Comparison of ENCODE assay signal across 8 cellular contexts in genomic region chr19:2273356-2274184, GRCh38. TPM values are rescaled to one million over a fixed set of nuclear protein-coding genes. Genes with fewer than 3 reads are reported as not detected.
DNase-seq lines count a peak whose midpoint lies in the region; ATAC-seq, FAIRE-seq and TF ChIP-seq lines count a peak whose summit lies in the region.

No MANE protein-coding gene starts in this region.

- no peak for FAIRE-seq in A549 (lab: Jason Lieb, UNC)

- intact Hi-C loops in ascending aorta (cut with DNase I): loop anchor here (1.0 kb wide), 2 partner anchors 37 to 117 kb away; partner anchors contain the start of genes PLEKHJ1 and SF3A2
- intact Hi-C loops in gastrocnemius medialis (cut with DNase I; ENCODE audit: low total_unique reads): loop anchor here (1.0 to 5.0 kb wide), 4 partner anchors 37 to 119 kb away; partner anchors contain the start of genes DOT1L, LSM7, PLEKHJ1 and SF3A2

- H3K4me2 ChIP-seq in A549 (peak overlapping the region; percentile 92), hepatocyte (peak overlapping the region; percentile 99)

- TF ChIP-seq CTCF in A549 (IDR thresholded peaks at IDR 0.05) (peak; percentile 76), ascending aorta (IDR thresholded peaks at IDR 0.05) (peak; percentile 97 to 99 (median 97)), hepatocyte (IDR thresholded peaks at IDR 0.05; ENCODE audit: poor library complexity) (peak; percentile 100), gastrocnemius medialis (IDR thresholded peaks at IDR 0.05 in 4 of 5, conservative IDR thresholded peaks at IDR 0.05 in 1 of 5) (peak; percentile 95 to 99 (median 99))

- H3K9me3 ChIP-seq in A549 (no peaks in the 10 kb centered on the region), ascending aorta (no peaks in the 10 kb centered on the region), hepatocyte (ENCODE audit: low read depth) (no peaks in the 10 kb centered on the region), gastrocnemius medialis (no peaks in the 10 kb centered on the region)

- H3K27ac ChIP-seq in A549 (peak overlapping the region; percentile 57 to 84; a peak in 5 of 6 replicates), ascending aorta (peak overlapping the region; percentile 62 to 82), hepatocyte (peak overlapping the region; percentile 78), gastrocnemius medialis (peak overlapping the region; percentile 99 to 100 (median 100))

- peaks cover 56% of the 10 kb centered on the region for H4K20me1 ChIP-seq in hepatocyte (ENCODE audit: insufficient read depth, poor library complexity, severe bottlenecking)

- no peak for TF ChIP-seq EP300 in A549 (IDR thresholded peaks at IDR 0.05)

- TF ChIP-seq POLR2A in A549 (IDR thresholded peaks at IDR 0.05; ENCODE audit: low read length) (no peak), gastrocnemius medialis (IDR thresholded peaks at IDR 0.05) (peak in 1 of 2 donors; percentile 22)

- H3K36me3 ChIP-seq in ascending aorta (peaks cover 26 to 34% of the 10 kb centered on the region in 2 donors), hepatocyte (replicated peaks; ENCODE audit: insufficient read depth, low read depth) (no peaks in the 10 kb centered on the region), gastrocnemius medialis (peaks cover 0 to 19% of the 10 kb centered on the region in 2 donors)

- H3K4me3 ChIP-seq in A549 (peak overlapping the region; percentile 34), ascending aorta (peak overlapping the region; percentile 8 to 53), hepatocyte (no peak overlapping the region), gastrocnemius medialis (peak overlapping the region; percentile 35 to 100 (median 70))

- H3K4me1 ChIP-seq in A549 (peaks cover 20% of the 10 kb centered on the region), ascending aorta (peaks cover 22 to 34% of the 10 kb centered on the region in 2 donors), hepatocyte (ENCODE audit: insufficient read depth) (peaks cover 22% of the 10 kb centered on the region), gastrocnemius medialis (peaks cover 36 to 45% of the 10 kb centered on the region in 2 donors)

- peaks cover 55% of the 10 kb centered on the region for H3K79me2 ChIP-seq in hepatocyte

- H3K27me3 ChIP-seq in ascending aorta: no peaks in the 10 kb centered on the region
- H3K27me3 ChIP-seq in hepatocyte: no peaks in the 10 kb centered on the region
- no peaks in the 10 kb centered on the region for H3K27me3 ChIP-seq in gastrocnemius medialis

- CTCF ChIA-PET in A549 (lab: Yijun Ruan, JAX): interaction anchor here (0.7 to 3.2 kb wide), 19 partner anchors 10 to 340 kb away, joined by 3 to 25 read pairs (median 4); no protein-coding TSS in a partner anchor

- H2AFZ ChIP-seq in hepatocyte: no peak overlapping the region

- in situ Hi-C loops in gastrocnemius medialis (cut with MboI; ENCODE audit: low sequenced_read_pairs in 4 of 4): no loop called here

- DNase-seq in A549 (ENCODE audit: low read depth in 1 of 2, low spot score in 1 of 2) (peak; percentile 78 to 86), MV-4-11 (lab: John Stamatoyannopoulos, UW) (peak; percentile 88), T-helper 2 cell (peak; percentile 59 to 94 (median 65)), ascending aorta (ENCODE audit: low spot score in 2 of 2) (peak in 1 of 2 donors; percentile 86), hepatocyte (ENCODE audit: low spot score) (peak; percentile 85), gastrocnemius medialis (peak in 1 of 2 donors; percentile 66), middle frontal gyrus (ENCODE audit: extremely low spot score, low spot score) (no peak)

- peak; percentile 37 to 66; a peak in 5 of 6 replicates for ATAC-seq in A549
- ATAC-seq in GM18511 (IDR thresholded peaks at IDR 0.05; ENCODE audit: unreplicated experiment): peak; percentile 33
- ATAC-seq in gastrocnemius medialis: no peak

- POLR2A ChIA-PET in A549 (lab: Yijun Ruan, JAX): interaction anchor here (0.6 kb wide), 1 partner anchor 278 kb away, joined by 3 read pairs; no protein-coding TSS in a partner anchor

- WGBS in A549 (ENCODE audit: missing lambda C conversion rate): 20% methylated on average over 25 of the region's 45 CpGs
- 16% methylated on average over 45 of the region's 45 CpGs for WGBS in hepatocyte (ENCODE audit: low lambda C conversion rate, missing lambda C conversion rate)

- peak; percentile 41 to 60 for TF ChIP-seq RAD21 in A549 (conservative IDR thresholded peaks at IDR 0.05 in 1 of 2, IDR thresholded peaks at IDR 0.05 in 1 of 2)

- H3K9me2 ChIP-seq in hepatocyte (replicated peaks; ENCODE audit: insufficient read depth): no peaks in the 10 kb centered on the region

TF ChIP-seq in A549, 52 proteins besides CTCF, POLR2A, EP300 and RAD21 (continues in another document):
- TF ChIP-seq POLR2AphosphoS2 (conservative IDR thresholded peaks at IDR 0.05; ENCODE audit: low read length) (no peak), KDM5A (IDR thresholded peaks at IDR 0.05) (no peak), CHD4 (IDR thresholded peaks at IDR 0.05; ENCODE audit: borderline replicate concordance) (no peak), JUN (IDR thresholded peaks at IDR 0.05) (peak in 1 of 2 experiments; percentile 64; a peak in 2 of 5 replicates), USF2 (IDR thresholded peaks at IDR 0.05) (no peak), SMC3 (IDR thresholded peaks at IDR 0.05) (peak; percentile 78), ZC3H11A (IDR thresholded peaks at IDR 0.05) (no peak), CHD2 (IDR thresholded peaks at IDR 0.05; ENCODE audit: low read length, partially characterized antibody) (no peak), NFE2L2 (conservative IDR thresholded peaks at IDR 0.05; ENCODE audit: low read length) (no peak), EHF (CRISPR knock-in tag; IDR thresholded peaks at IDR 0.05) (no peak), RARB (CRISPR knock-in tag; IDR thresholded peaks at IDR 0.05) (no peak)
- TF ChIP-seq, protein P1, sequence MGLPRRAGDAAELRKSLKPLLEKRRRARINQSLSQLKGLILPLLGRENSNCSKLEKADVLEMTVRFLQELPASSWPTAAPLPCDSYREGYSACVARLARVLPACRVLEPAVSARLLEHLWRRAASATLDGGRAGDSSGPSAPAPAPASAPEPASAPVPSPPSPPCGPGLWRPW (IDR thresholded peaks at IDR 0.05): no peak
- TF ChIP-seq, protein P2, sequence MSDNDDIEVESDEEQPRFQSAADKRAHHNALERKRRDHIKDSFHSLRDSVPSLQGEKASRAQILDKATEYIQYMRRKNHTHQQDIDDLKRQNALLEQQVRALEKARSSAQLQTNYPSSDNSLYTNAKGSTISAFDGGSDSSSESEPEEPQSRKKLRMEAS (IDR thresholded peaks at IDR 0.05): peak; percentile 56

RNA-seq across cellular contexts. Expression of gene PEAK3, which starts 8.4 kb away (rescaled TPM):
- polyA plus RNA-seq in A549 (2011; rRNA removed) (not detected in 2 replicates), A549 (2017; fragmentation: RNase III; extraction: RNeasy Plus Mini Kit Qiagen cat#74134 plus additional on column Dnase treatment) (not detected in 3 replicates), hepatocyte (0.15 and 0.57 TPM in 2 replicates)
- not detected in 2 replicates for polyA plus RNA-seq in A549 (2012; cell fraction: cytosol; rRNA removed)
- polyA plus RNA-seq in A549 (2012; cell fraction: nucleus; rRNA removed): not detected in 2 replicates
- polyA minus RNA-seq in A549 (2011; rRNA and poly(A)+ RNA removed): not detected in 2 replicates
- total RNA-seq in ascending aorta (4.7 TPM), hepatocyte (not detected in 2 replicates), gastrocnemius medialis (under 1 TPM in 1 of 4 donors, not detected in 3; 0.11 TPM)

RNA-seq across cellular contexts. Expression of gene JSRP1, which starts 17.4 kb away (rescaled TPM):
- not detected in 2 replicates for polyA plus RNA-seq in A549 (2011; rRNA removed)
- polyA plus RNA-seq in A549 (2012; cell fraction: cytosol; rRNA removed): not detected in 2 replicates
- 0.22 TPM in 1 of 2 replicates, not detected in the other for polyA plus RNA-seq in A549 (2012; cell fraction: nucleus; rRNA removed)
- polyA plus RNA-seq in A549 (2017; fragmentation: RNase III; extraction: RNeasy Plus Mini Kit Qiagen cat#74134 plus additional on column Dnase treatment): 0.16 to 0.41 TPM (median 0.32 TPM) in 3 replicates
- polyA minus RNA-seq in A549 (2011; rRNA and poly(A)+ RNA removed): not detected in 2 replicates
- total RNA-seq in ascending aorta: not detected
- total RNA-seq in hepatocyte: 0.30 TPM in 1 of 2 replicates, not detected in the other
- polyA plus RNA-seq in hepatocyte: 0.91 and 0.93 TPM in 2 replicates
- 100 to 1,000 TPM; 152 to 383 (median 303) TPM for total RNA-seq in gastrocnemius medialis

RNA-seq across cellular contexts. Expression of gene AMH, which starts 24.4 kb away (rescaled TPM):
- polyA plus RNA-seq in A549 (2011; rRNA removed): 2.8 and 3.0 TPM in 2 replicates
- 13.4 and 19.5 TPM in 2 replicates for polyA plus RNA-seq in A549 (2012; cell fraction: cytosol; rRNA removed)
- polyA plus RNA-seq in A549 (2012; cell fraction: nucleus; rRNA removed): 242 and 443 TPM in 2 replicates
- polyA plus RNA-seq in A549 (2017; fragmentation: RNase III; extraction: RNeasy Plus Mini Kit Qiagen cat#74134 plus additional on column Dnase treatment): 12.0 to 13.2 TPM (median 12.7 TPM) in 3 replicates
- polyA minus RNA-seq in A549 (2011; rRNA and poly(A)+ RNA removed): 0.45 and 0.63 TPM in 2 replicates
- total RNA-seq in ascending aorta: not detected
- 3.9 and 8.2 TPM in 2 replicates for total RNA-seq in hepatocyte
- 20.9 and 22.3 TPM in 2 replicates for polyA plus RNA-seq in hepatocyte
- total RNA-seq in gastrocnemius medialis: 1 to 10 TPM in 2 of 4 donors, under 1 TPM in 2; 0.80 to 3.9 (median 1.2) TPM

RNA-seq across cellular contexts. Expression of gene LINGO3, which starts 34.4 kb away (rescaled TPM):
- polyA plus RNA-seq in A549 (2011; rRNA removed) (not detected in 2 replicates), A549 (2017; fragmentation: RNase III; extraction: RNeasy Plus Mini Kit Qiagen cat#74134 plus additional on column Dnase treatment) (not detected in 3 replicates), hepatocyte (not detected in 2 replicates)
- not detected in 2 replicates for polyA plus RNA-seq in A549 (2012; cell fraction: cytosol; rRNA removed)
- polyA plus RNA-seq in A549 (2012; cell fraction: nucleus; rRNA removed): not detected in 2 replicates
- not detected in 2 replicates for polyA minus RNA-seq in A549 (2011; rRNA and poly(A)+ RNA removed)
- total RNA-seq in ascending aorta (not detected), hepatocyte (not detected in 2 replicates), gastrocnemius medialis (not detected)

RNA-seq across cellular contexts. Expression of gene SF3A2, which starts 36.9 kb away (rescaled TPM):
- polyA plus RNA-seq in A549 (2011; rRNA removed): 11.9 and 13.5 TPM in 2 replicates
- 36.3 and 39.7 TPM in 2 replicates for polyA plus RNA-seq in A549 (2012; cell fraction: cytosol; rRNA removed)
- 125 and 200 TPM in 2 replicates for polyA plus RNA-seq in A549 (2012; cell fraction: nucleus; rRNA removed)
- polyA plus RNA-seq in A549 (2017; fragmentation: RNase III; extraction: RNeasy Plus Mini Kit Qiagen cat#74134 plus additional on column Dnase treatment): 62.7 to 73.4 TPM (median 68.2 TPM) in 3 replicates
- 9.3 and 20.9 TPM in 2 replicates for polyA minus RNA-seq in A549 (2011; rRNA and poly(A)+ RNA removed)
- total RNA-seq in ascending aorta: 21.3 TPM
- 17.9 and 21.2 TPM in 2 replicates for total RNA-seq in hepatocyte
- polyA plus RNA-seq in hepatocyte: 75.3 and 81.1 TPM in 2 replicates
- 10 to 100 TPM; 23.9 to 29.2 (median 26.5) TPM for total RNA-seq in gastrocnemius medialis

Comparison
In these comparisons a context has a peak if more than half of its experiments do, and no peak if none do; other contexts are left out.
1. ATAC-seq: peak in A549 (2 of 2) and GM18511 (single experiment); none in gastrocnemius medialis (0 of 2).
2. RNA of gene JSRP1, which starts 17.4 kb away (total RNA-seq): 152 to 383 TPM in gastrocnemius medialis; 0.30 TPM in hepatocyte and not detected in ascending aorta (single experiment); every median in the first group is over 100 times any median in the second.
3. Peak in every context shown above with its lines, with median percentiles within 50 percentile points of each other: H3K27ac ChIP-seq and CTCF ChIP-seq.